Comparison of ENCODE assay signal across 1 cellular context in the genomic region with DNA sequence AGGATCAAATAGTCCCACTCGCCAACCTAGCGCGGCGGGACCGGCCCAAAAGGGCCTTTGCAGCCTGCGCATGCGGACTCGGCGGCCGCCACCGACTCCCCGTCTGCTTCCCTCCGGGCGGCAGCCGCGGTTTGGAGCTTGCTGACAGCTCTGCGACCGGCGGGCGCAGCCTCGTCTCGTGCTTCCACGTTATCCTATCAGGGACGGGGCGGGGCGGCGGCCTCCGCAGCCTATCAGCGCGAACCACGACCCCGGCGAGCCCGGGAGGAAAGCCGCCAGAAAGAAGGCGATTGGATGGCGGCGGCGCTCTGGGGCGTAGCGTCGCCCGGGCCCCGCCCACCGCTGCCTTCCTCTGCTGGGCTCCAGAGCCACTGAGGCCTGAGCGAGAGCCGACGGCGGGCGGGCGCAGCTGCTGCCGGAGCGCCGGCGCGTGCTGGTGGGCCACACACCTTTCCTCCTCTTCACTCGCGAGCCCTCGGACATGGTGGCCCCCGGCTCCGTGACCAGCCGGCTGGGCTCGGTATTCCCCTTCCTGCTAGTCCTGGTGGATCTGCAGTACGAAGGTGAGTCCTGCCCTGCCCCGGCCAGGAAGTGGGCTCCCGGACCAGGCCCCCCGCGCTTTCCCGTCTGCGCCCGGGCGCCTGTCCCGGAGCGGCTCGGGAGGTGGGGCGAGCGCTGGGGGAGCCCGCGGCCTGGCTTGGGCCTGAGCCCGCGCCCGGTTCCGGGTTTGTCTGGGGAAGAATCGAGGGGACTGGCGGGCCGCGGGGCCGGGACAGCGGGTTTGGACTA.
TF ChIP-seq lines count a peak whose summit lies in the region.

A gene with protein sequence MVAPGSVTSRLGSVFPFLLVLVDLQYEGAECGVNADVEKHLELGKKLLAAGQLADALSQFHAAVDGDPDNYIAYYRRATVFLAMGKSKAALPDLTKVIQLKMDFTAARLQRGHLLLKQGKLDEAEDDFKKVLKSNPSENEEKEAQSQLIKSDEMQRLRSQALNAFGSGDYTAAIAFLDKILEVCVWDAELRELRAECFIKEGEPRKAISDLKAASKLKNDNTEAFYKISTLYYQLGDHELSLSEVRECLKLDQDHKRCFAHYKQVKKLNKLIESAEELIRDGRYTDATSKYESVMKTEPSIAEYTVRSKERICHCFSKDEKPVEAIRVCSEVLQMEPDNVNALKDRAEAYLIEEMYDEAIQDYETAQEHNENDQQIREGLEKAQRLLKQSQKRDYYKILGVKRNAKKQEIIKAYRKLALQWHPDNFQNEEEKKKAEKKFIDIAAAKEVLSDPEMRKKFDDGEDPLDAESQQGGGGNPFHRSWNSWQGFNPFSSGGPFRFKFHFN (plus strand): TSS at position 365 of the 789 bp plus-strand sequence. CDS start 117 bp downstream, at position 482.

TF ChIP-seq in HepG2, 621 proteins besides CTCF, POLR2A, EP300 and RAD21 (continued from another document and continues in another):
- TF ChIP-seq, protein P1, sequence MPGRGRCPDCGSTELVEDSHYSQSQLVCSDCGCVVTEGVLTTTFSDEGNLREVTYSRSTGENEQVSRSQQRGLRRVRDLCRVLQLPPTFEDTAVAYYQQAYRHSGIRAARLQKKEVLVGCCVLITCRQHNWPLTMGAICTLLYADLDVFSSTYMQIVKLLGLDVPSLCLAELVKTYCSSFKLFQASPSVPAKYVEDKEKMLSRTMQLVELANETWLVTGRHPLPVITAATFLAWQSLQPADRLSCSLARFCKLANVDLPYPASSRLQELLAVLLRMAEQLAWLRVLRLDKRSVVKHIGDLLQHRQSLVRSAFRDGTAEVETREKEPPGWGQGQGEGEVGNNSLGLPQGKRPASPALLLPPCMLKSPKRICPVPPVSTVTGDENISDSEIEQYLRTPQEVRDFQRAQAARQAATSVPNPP (CRISPR knock-in tag; IDR thresholded peaks at IDR 0.05): peak; percentile 76; the same call in 1 of the 2 replicates
- TF ChIP-seq, protein P2, sequence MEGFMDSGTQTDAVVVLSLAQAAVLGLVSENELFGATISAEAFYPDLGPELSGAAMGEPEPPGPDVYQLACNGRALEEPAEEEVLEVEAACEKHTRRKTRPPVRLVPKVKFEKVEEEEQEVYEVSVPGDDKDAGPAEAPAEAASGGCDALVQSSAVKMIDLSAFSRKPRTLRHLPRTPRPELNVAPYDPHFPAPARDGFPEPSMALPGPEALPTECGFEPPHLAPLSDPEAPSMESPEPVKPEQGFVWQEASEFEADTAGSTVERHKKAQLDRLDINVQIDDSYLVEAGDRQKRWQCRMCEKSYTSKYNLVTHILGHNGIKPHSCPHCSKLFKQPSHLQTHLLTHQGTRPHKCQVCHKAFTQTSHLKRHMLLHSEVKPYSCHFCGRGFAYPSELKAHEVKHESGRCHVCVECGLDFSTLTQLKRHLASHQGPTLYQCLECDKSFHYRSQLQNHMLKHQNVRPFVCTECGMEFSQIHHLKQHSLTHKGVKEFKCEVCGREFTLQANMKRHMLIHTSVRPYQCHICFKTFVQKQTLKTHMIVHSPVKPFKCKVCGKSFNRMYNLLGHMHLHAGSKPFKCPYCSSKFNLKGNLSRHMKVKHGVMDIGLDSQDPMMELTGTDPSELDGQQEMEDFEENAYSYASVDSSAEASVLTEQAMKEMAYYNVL (CRISPR knock-in tag; IDR thresholded peaks at IDR 0.05; ENCODE audit: borderline replicate concordance): 0 out of 2 replicates have a peak, but pooled peaks have one; percentile 43
- TF ChIP-seq EED (CRISPR knock-in tag; IDR thresholded peaks at IDR 0.05): peak; percentile 80
- TF ChIP-seq PRPF4 (IDR thresholded peaks at IDR 0.05; ENCODE audit: low read depth, low read length, poor library complexity, severe bottlenecking): no peak
- TF ChIP-seq CBX1 (IDR thresholded peaks at IDR 0.05; ENCODE audit: low read depth): peak; percentile 65
- peak; percentile 94 for TF ChIP-seq TGIF2 (CRISPR knock-in tag; IDR thresholded peaks at IDR 0.05)
- peak; percentile 78 for TF ChIP-seq MXI1 (IDR thresholded peaks at IDR 0.05; ENCODE audit: borderline replicate concordance, low read depth, low read length)
- TF ChIP-seq SAP130 (CRISPR knock-in tag; IDR thresholded peaks at IDR 0.05; ENCODE audit: low read depth): peak; percentile 91
- 0 out of 2 replicates have a peak, but pooled peaks have one; percentile 15 for TF ChIP-seq FOXO1 (CRISPR knock-in tag; IDR thresholded peaks at IDR 0.05)
- peak; percentile 20 for TF ChIP-seq ZNF552 (CRISPR knock-in tag; IDR thresholded peaks at IDR 0.05; ENCODE audit: borderline replicate concordance)
- 0 out of 2 replicates have a peak, but pooled peaks have one; percentile 18 for TF ChIP-seq SIX4 (CRISPR knock-in tag; IDR thresholded peaks at IDR 0.05)
- TF ChIP-seq SAFB2 (CRISPR knock-in tag; IDR thresholded peaks at IDR 0.05; ENCODE audit: borderline replicate concordance, low read depth): 0 out of 2 replicates have a peak, but pooled peaks have one; percentile 21
- peak; percentile 57 for TF ChIP-seq SRSF1 (optimal IDR thresholded peaks at IDR 0.05; ENCODE audit: low read depth, low read length)
- peak; percentile 59 for TF ChIP-seq ISL2 (CRISPR knock-in tag; IDR thresholded peaks at IDR 0.05)
- TF ChIP-seq RFXANK (CRISPR knock-in tag; IDR thresholded peaks at IDR 0.05): peak; percentile 52; the same call in 1 of the 2 replicates
- TF ChIP-seq, protein P3, sequence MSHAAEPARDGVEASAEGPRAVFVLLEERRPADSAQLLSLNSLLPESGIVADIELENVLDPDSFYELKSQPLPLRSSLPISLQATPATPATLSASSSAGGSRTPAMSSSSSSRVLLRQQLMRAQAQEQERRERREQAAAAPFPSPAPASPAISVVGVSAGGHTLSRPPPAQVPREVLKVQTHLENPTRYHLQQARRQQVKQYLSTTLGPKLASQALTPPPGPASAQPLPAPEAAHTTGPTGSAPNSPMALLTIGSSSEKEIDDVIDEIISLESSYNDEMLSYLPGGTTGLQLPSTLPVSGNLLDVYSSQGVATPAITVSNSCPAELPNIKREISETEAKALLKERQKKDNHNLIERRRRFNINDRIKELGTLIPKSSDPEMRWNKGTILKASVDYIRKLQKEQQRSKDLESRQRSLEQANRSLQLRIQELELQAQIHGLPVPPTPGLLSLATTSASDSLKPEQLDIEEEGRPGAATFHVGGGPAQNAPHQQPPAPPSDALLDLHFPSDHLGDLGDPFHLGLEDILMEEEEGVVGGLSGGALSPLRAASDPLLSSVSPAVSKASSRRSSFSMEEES (CRISPR knock-in tag; IDR thresholded peaks at IDR 0.05): peak; percentile 86
- TF ChIP-seq, protein P4, sequence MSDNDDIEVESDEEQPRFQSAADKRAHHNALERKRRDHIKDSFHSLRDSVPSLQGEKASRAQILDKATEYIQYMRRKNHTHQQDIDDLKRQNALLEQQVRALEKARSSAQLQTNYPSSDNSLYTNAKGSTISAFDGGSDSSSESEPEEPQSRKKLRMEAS (IDR thresholded peaks at IDR 0.05): peak; percentile 88
- TF ChIP-seq HNF4G (IDR thresholded peaks at IDR 0.05; ENCODE audit: borderline replicate concordance, low read depth, low read length): no peak
- TF ChIP-seq HNF4G (CRISPR knock-in tag; IDR thresholded peaks at IDR 0.05; ENCODE audit: borderline replicate concordance, low read depth): 0 out of 2 replicates have a peak, but pooled peaks have one; percentile 43
- no peak for TF ChIP-seq CCAR2 (optimal IDR thresholded peaks at IDR 0.05; ENCODE audit: low read depth, low read length)
- TF ChIP-seq SALL1 (CRISPR knock-in tag; IDR thresholded peaks at IDR 0.05): peak; percentile 72
- peak; percentile 74 for TF ChIP-seq ZIK1 (CRISPR knock-in tag; IDR thresholded peaks at IDR 0.05; ENCODE audit: borderline replicate concordance, low read depth)
- TF ChIP-seq WIZ (CRISPR knock-in tag; IDR thresholded peaks at IDR 0.05): no peak
- TF ChIP-seq, protein P5, sequence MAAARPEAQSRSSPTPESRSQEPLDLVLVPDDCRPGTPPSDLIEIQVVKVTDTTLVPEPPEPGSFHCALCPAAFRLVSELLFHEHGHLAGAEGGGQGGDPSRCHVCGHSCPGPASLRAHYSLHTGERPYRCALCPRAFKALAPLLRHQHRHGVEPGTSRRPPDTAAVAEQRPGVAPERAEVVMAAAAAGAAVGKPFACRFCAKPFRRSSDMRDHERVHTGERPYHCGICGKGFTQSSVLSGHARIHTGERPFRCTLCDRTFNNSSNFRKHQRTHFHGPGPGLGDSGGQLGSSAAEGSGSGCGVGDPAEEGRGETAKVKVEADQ (CRISPR knock-in tag; IDR thresholded peaks at IDR 0.05; ENCODE audit: borderline replicate concordance): peak; percentile 88; the same call in 1 of the 2 replicates
- peak; percentile 37; the same call in 1 of the 2 replicates for TF ChIP-seq MIER3 (CRISPR knock-in tag; IDR thresholded peaks at IDR 0.05; ENCODE audit: borderline replicate concordance)
- TF ChIP-seq ELF3 (CRISPR knock-in tag; IDR thresholded peaks at IDR 0.05): peak; percentile 67; the same call in 1 of the 2 replicates
- TF ChIP-seq, protein P6, sequence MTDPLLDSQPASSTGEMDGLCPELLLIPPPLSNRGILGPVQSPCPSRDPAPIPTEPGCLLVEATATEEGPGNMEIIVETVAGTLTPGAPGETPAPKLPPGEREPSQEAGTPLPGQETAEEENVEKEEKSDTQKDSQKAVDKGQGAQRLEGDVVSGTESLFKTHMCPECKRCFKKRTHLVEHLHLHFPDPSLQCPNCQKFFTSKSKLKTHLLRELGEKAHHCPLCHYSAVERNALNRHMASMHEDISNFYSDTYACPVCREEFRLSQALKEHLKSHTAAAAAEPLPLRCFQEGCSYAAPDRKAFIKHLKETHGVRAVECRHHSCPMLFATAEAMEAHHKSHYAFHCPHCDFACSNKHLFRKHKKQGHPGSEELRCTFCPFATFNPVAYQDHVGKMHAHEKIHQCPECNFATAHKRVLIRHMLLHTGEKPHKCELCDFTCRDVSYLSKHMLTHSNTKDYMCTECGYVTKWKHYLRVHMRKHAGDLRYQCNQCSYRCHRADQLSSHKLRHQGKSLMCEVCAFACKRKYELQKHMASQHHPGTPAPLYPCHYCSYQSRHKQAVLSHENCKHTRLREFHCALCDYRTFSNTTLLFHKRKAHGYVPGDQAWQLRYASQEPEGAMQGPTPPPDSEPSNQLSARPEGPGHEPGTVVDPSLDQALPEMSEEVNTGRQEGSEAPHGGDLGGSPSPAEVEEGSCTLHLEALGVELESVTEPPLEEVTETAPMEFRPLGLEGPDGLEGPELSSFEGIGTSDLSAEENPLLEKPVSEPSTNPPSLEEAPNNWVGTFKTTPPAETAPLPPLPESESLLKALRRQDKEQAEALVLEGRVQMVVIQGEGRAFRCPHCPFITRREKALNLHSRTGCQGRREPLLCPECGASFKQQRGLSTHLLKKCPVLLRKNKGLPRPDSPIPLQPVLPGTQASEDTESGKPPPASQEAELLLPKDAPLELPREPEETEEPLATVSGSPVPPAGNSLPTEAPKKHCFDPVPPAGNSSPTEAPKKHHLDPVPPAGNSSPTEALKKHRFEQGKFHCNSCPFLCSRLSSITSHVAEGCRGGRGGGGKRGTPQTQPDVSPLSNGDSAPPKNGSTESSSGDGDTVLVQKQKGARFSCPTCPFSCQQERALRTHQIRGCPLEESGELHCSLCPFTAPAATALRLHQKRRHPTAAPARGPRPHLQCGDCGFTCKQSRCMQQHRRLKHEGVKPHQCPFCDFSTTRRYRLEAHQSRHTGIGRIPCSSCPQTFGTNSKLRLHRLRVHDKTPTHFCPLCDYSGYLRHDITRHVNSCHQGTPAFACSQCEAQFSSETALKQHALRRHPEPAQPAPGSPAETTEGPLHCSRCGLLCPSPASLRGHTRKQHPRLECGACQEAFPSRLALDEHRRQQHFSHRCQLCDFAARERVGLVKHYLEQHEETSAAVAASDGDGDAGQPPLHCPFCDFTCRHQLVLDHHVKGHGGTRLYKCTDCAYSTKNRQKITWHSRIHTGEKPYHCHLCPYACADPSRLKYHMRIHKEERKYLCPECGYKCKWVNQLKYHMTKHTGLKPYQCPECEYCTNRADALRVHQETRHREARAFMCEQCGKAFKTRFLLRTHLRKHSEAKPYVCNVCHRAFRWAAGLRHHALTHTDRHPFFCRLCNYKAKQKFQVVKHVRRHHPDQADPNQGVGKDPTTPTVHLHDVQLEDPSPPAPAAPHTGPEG (CRISPR knock-in tag; IDR thresholded peaks at IDR 0.05): peak; percentile 88; the same call in 1 of the 2 replicates
- no peak for TF ChIP-seq MAFF (IDR thresholded peaks at IDR 0.05; ENCODE audit: low read depth, low read length)
- peak; percentile 72; the same call in 1 of the 2 replicates for TF ChIP-seq ZNF816 (CRISPR knock-in tag; IDR thresholded peaks at IDR 0.05; ENCODE audit: borderline replicate concordance)
- 0 out of 2 replicates have a peak, but pooled peaks have one; percentile 18 for TF ChIP-seq ZNF124 (CRISPR knock-in tag; IDR thresholded peaks at IDR 0.05)
- peak; percentile 55; the same call in 1 of the 2 replicates for TF ChIP-seq ZNF564 (CRISPR knock-in tag; IDR thresholded peaks at IDR 0.05)
- TF ChIP-seq, protein P7, sequence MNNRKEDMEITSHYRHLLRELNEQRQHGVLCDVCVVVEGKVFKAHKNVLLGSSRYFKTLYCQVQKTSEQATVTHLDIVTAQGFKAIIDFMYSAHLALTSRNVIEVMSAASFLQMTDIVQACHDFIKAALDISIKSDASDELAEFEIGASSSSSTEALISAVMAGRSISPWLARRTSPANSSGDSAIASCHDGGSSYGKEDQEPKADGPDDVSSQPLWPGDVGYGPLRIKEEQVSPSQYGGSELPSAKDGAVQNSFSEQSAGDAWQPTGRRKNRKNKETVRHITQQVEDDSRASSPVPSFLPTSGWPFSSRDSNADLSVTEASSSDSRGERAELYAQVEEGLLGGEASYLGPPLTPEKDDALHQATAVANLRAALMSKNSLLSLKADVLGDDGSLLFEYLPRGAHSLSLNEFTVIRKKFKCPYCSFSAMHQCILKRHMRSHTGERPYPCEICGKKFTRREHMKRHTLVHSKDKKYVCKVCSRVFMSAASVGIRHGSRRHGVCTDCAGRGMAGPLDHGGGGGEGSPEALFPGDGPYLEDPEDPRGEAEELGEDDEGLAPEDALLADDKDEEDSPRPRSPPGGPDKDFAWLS (CRISPR knock-in tag; IDR thresholded peaks at IDR 0.05; ENCODE audit: borderline replicate concordance): no peak
- TF ChIP-seq, protein P8, sequence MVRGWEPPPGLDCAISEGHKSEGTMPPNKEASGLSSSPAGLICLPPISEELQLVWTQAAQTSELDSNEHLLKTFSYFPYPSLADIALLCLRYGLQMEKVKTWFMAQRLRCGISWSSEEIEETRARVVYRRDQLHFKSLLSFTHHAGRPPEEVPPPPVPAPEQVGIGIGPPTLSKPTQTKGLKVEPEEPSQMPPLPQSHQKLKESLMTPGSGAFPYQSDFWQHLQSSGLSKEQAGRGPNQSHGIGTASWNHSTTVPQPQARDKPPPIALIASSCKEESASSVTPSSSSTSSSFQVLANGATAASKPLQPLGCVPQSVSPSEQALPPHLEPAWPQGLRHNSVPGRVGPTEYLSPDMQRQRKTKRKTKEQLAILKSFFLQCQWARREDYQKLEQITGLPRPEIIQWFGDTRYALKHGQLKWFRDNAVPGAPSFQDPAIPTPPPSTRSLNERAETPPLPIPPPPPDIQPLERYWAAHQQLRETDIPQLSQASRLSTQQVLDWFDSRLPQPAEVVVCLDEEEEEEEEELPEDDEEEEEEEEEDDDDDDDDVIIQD (CRISPR knock-in tag; IDR thresholded peaks at IDR 0.05; ENCODE audit: low read depth): peak; percentile 65; the same call in 1 of the 2 replicates
- TF ChIP-seq, protein P9, sequence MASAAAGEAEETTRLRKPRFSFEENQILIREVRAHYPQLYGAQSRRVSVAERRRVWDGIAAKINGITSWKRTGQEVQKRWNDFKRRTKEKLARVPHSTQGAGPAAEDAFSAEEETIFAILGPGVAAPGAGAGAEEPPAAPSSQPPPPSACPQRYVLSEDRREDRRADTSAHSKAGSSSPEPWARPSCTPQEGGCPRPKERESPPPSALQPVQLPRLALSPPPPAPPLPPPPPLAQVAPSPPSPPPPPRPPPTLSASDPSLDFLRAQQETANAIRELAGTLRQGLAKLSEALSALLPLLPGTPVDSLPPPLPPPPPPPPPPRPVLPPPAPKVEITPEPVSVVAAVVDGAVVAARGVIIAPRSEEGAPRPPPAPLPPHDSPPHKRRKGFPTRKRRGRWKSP (CRISPR knock-in tag; IDR thresholded peaks at IDR 0.05): peak; percentile 70
- TF ChIP-seq NR2F1 (CRISPR knock-in tag; IDR thresholded peaks at IDR 0.05): 0 out of 4 replicates have a peak, but pooled peaks of 1 of the 2 experiments have one; percentile 3
- 0 out of 2 replicates have a peak, but pooled peaks have one; percentile 81 for TF ChIP-seq ZNF674 (CRISPR knock-in tag; IDR thresholded peaks at IDR 0.05; ENCODE audit: low read depth)
